24 cellular contexts compared by ENCODE assay signal in genomic region chr10:48414778-48415177, GRCh38.
DNase-seq lines count a peak whose midpoint lies in the region; ATAC-seq and TF ChIP-seq lines count a peak whose summit lies in the region.
"Had no signal": no experiment of that assay in that cellular context is flagged by ENCODE, and none has a peak within 500 bp of the region (broad histone marks: within the 10 kb centered on the region; RNA-seq: fewer than 3 reads in every experiment).

No MANE protein-coding gene starts in this region.

- no TSS peak for BruUV-seq in mammary epithelial cell (replicated peaks; lab: Mats Ljungman, UMichigan)

- peaks cover 40% of the 10 kb centered on the region for H3K4me1 ChIP-seq in mammary epithelial cell (ENCODE audit: insufficient read depth, low read length)
- H3K4me1 ChIP-seq in naive thymus-derived CD4-positive, alpha-beta T cell (ENCODE audit: control insufficient read depth in 2 of 2, insufficient read depth in 2 of 2, low read length in 2 of 2), result no peaks in the 10 kb centered on the region

- H3K4me2 ChIP-seq in mammary epithelial cell (ENCODE audit: insufficient read depth, low read depth, low read length), result peak overlapping the region; percentile 47

- no peaks in the 10 kb centered on the region for H3K36me3 ChIP-seq in mammary epithelial cell (ENCODE audit: insufficient read depth, low read length)
- peaks cover 0 to 40% (median 4%) of the 10 kb centered on the region in 3 experiments for H3K36me3 ChIP-seq in naive thymus-derived CD4-positive, alpha-beta T cell (ENCODE audit: control insufficient read depth in 2 of 3, insufficient read depth in 3 of 3, low read length in 3 of 3)

- no peak overlapping the region for H3K4me3 Mint-ChIP-seq in naive thymus-derived CD4-positive, alpha-beta T cell
- H3K4me3 Mint-ChIP-seq: activated naive CD4-positive, alpha-beta T cell treated with anti-CD3 and anti-CD28 coated beads for 36 hours; CD14-positive monocyte; IgD-negative memory B cell; T-helper 1 cell treated with Interleukin-12 subunit alpha and Interleukin-12 subunit beta and Interleukin-4 antibody, amounts not matched to agents 30 μg/mL and 1 μg/mL, for 36 hours had no signal

- intact Hi-C loops in mammary epithelial cell (cut with micrococcal nuclease), result loop anchor here (5.0 kb wide), 1 partner anchor 193 kb away; the partner anchor contains the start of gene ARHGAP22
- intact Hi-C loops in naive thymus-derived CD4-positive, alpha-beta T cell (cut with micrococcal nuclease), result no loop called here

- no peak for TF ChIP-seq CTCF in mammary epithelial cell (conservative IDR thresholded peaks at IDR 0.05 in 1 of 2, IDR thresholded peaks at IDR 0.05 in 1 of 2; ENCODE audit: extremely low read depth in 1 of 2, insufficient read depth in 1 of 2, low read depth in 1 of 2, low read length in 2 of 2)

- H3K27ac ChIP-seq in mammary epithelial cell (ENCODE audit: insufficient read depth, low read depth, low read length), result peak overlapping the region; percentile 6
- H3K27ac ChIP-seq in naive thymus-derived CD4-positive, alpha-beta T cell (ENCODE audit: low read depth, low read length), result no peak overlapping the region
- H3K27ac ChIP-seq: thyroid gland had no signal

- no peak overlapping the region for H2AFZ ChIP-seq in mammary epithelial cell (ENCODE audit: low read depth, low read length)

- dilution Hi-C loops in mammary epithelial cell (cut with HindIII; ENCODE audit: low sequenced_read_pairs), result no loop called here

- POLR2A ChIA-PET in naive thymus-derived CD4-positive, alpha-beta T cell (lab: Charles Lee), result interaction anchor here (1.0 kb wide), 1 partner anchor 9 kb away, joined by 3 read pairs; no protein-coding TSS in a partner anchor

- 0% methylated on average over 1 of the region's 1 CpG for WGBS in mammary epithelial cell (ENCODE audit: low coverage, missing lambda C conversion rate)

- CTCF ChIA-PET in mammary epithelial cell (lab: Charles Lee; ENCODE audit: low non-redundant PET), result no interaction called here
- CTCF ChIA-PET in naive thymus-derived CD4-positive, alpha-beta T cell (lab: Charles Lee), result no interaction called here

- H3K36me3 Mint-ChIP-seq in naive thymus-derived CD4-positive, alpha-beta T cell, result peaks cover 4 to 44% (median 29%) of the 10 kb centered on the region in 5 donors

- H3K27me3 ChIP-seq in mammary epithelial cell (ENCODE audit: insufficient read depth, low read length), result no peaks in the 10 kb centered on the region
- H3K27me3 ChIP-seq in naive thymus-derived CD4-positive, alpha-beta T cell (ENCODE audit: control insufficient read depth in 2 of 2, insufficient read depth in 2 of 2, low read length in 2 of 2), result no peaks in the 10 kb centered on the region
- H3K27me3 ChIP-seq: gastrocnemius medialis, thyroid gland had no signal

- no peak overlapping the region for H3K27ac Mint-ChIP-seq in naive thymus-derived CD4-positive, alpha-beta T cell
- H3K27ac Mint-ChIP-seq: activated naive CD4-positive, alpha-beta T cell treated with anti-CD3 and anti-CD28 coated beads for 36 hours; CD14-positive monocyte; T-helper 1 cell treated with Interleukin-12 subunit alpha and Interleukin-12 subunit beta and Interleukin-4 antibody, amounts not matched to agents 30 μg/mL and 1 μg/mL, for 36 hours had no signal

- H3K4me3 ChIP-seq in mammary epithelial cell (replicated peaks in 1 of 3; ENCODE audit: insufficient read depth in 1 of 3, low read depth in 2 of 3, low read length in 3 of 3), result no peak overlapping the region
- no peak overlapping the region for H3K4me3 ChIP-seq in naive thymus-derived CD4-positive, alpha-beta T cell (ENCODE audit: low read length)
- H3K4me3 ChIP-seq: gastrocnemius medialis, lung, thyroid gland had no signal

- no peaks in the 10 kb centered on the region for H4K20me1 ChIP-seq in mammary epithelial cell (ENCODE audit: insufficient read depth, low read length)

- H3K79me2 ChIP-seq in mammary epithelial cell (ENCODE audit: insufficient read depth, low read length), result peaks cover 4% of the 10 kb centered on the region

- DNase-seq in EH (ENCODE audit: low read depth) (peak; percentile 87), M059J (ENCODE audit: low read depth) (peak; percentile 63), mammary epithelial cell (peak; percentile 77), hepatic stellate cell (ENCODE audit: low spot score) (peak; percentile 14), NCI-H345 (lab: John Stamatoyannopoulos, UW) (no peak), NCI-H1105 (lab: John Stamatoyannopoulos, UW) (no peak)
- no peak for DNase-seq in naive thymus-derived CD4-positive, alpha-beta T cell
- DNase-seq: activated naive CD4-positive, alpha-beta T cell treated with anti-CD3 and anti-CD28 coated beads for 36 hours; cerebellar nuclear complex; gastrocnemius medialis; H7; kidney glomerular epithelial cell; MM.1S; NCI-H1436; NCI-H510A treated with DMSO at 0.1 percent for 48 hours; right cardiac atrium; stimulated activated CD4-positive, alpha-beta T cell treated with anti-CD3 and anti-CD28 coated beads, Interleukin-4, amount 100 ng/mL, for 4 hours; stimulated activated naive CD8-positive, alpha-beta T cell treated with anti-CD3 and anti-CD28 coated beads, Interleukin-15, Interleukin-2, amounts not matched to agents 100 U/mL and 50 U/mL, for 24 hours; thyroid gland had no signal

- H3K4me1 Mint-ChIP-seq in naive thymus-derived CD4-positive, alpha-beta T cell, result peaks cover 0 to 9% (median 3%) of the 10 kb centered on the region in 7 donors
- H3K4me1 Mint-ChIP-seq: IgD-negative memory B cell had no signal

- ATAC-seq in HG02588 (IDR thresholded peaks at IDR 0.05; ENCODE audit: unreplicated experiment), result no peak
- ATAC-seq in naive thymus-derived CD4-positive, alpha-beta T cell, result no peak
- ATAC-seq: gastrocnemius medialis; right cardiac atrium; stimulated activated naive CD8-positive, alpha-beta T cell treated with anti-CD3 and anti-CD28 coated beads, Interleukin-15, Interleukin-2, amounts not matched to agents 100 U/mL and 50 U/mL, for 24 hours had no signal

- H3K9me3 Mint-ChIP-seq in naive thymus-derived CD4-positive, alpha-beta T cell, result peaks cover 0 to 24% (median 12%) of the 10 kb centered on the region in 11 donors

- in situ Hi-C loops in mammary epithelial cell (cut with MboI; ENCODE audit: low sequenced_read_pairs in 2 of 2), result no loop called here

- no peaks in the 10 kb centered on the region for H3K9me3 ChIP-seq in mammary epithelial cell (replicated peaks; ENCODE audit: insufficient read depth, low read length)
- H3K9me3 ChIP-seq in naive thymus-derived CD4-positive, alpha-beta T cell (ENCODE audit: control insufficient read depth in 2 of 3, low read length in 3 of 3), result peaks cover 0 to 5% (median 0%) of the 10 kb centered on the region in 3 experiments
- H3K9me3 ChIP-seq: thyroid gland had no signal

- no peak overlapping the region for H3K9ac ChIP-seq in mammary epithelial cell (ENCODE audit: insufficient read depth, low read length)

- H3K27me3 Mint-ChIP-seq in naive thymus-derived CD4-positive, alpha-beta T cell, result no peaks in the 10 kb centered on the region
- H3K27me3 Mint-ChIP-seq: IgD-negative memory B cell had no signal

Comparison
In these comparisons a context has a peak if more than half of its experiments do, and no peak if none do; other contexts are left out.
1. DNase-seq: peak in EH (single experiment), M059J (single experiment), mammary epithelial cell (single experiment) and hepatic stellate cell (single experiment); none in NCI-H345 (single experiment), naive thymus-derived CD4-positive, alpha-beta T cell (0 of 9) and NCI-H1105 (single experiment).